24 cellular contexts compared by ENCODE assay signal in genomic region chr3:129514563-129514962, GRCh38. TPM values are rescaled to one million over a fixed set of nuclear protein-coding genes. Genes with fewer than 3 reads are reported as not detected.
"Had no signal": no experiment of that assay in that cellular context is flagged by ENCODE, and none has a peak within 500 bp of the region (broad histone marks: within the 10 kb centered on the region; RNA-seq: fewer than 3 reads in every experiment).

No MANE protein-coding gene starts in this region.

- H3K36me3 ChIP-seq: ovary had no signal

- H3K4me1 ChIP-seq: tibial artery had no signal

- ATAC-seq: left colon; naive thymus-derived CD4-positive, alpha-beta T cell had no signal

- H3K4me2 ChIP-seq: hepatocyte had no signal

- DNase-seq: effector CD4-positive, alpha-beta T cell; foreskin melanocyte; left colon; mammary epithelial cell; naive thymus-derived CD4-positive, alpha-beta T cell; nucleus accumbens; ovary; small intestine; stimulated activated CD4-positive, alpha-beta T cell treated with anti-CD3 and anti-CD28 coated beads, Interleukin-2, amount 100 ng/mL, for 48 hours; stimulated activated naive CD4-positive, alpha-beta T cell treated with Interleukin-2 at 50 U/mL for 16 hours; tibial artery had no signal

- H2AFZ ChIP-seq: hepatocyte had no signal

- H3K4me3 ChIP-seq: coronary artery, hepatocyte, ovary, tibial artery had no signal

- H3K27me3 ChIP-seq: hepatocyte, ovary, tibial artery had no signal

- H3K79me2 ChIP-seq: hepatocyte had no signal

- H3K9me3 ChIP-seq: ovary, tibial artery had no signal

- H3K27me3 Mint-ChIP-seq: naive thymus-derived CD4-positive, alpha-beta T cell had no signal

- H3K27ac ChIP-seq: coronary artery, hepatocyte, ovary, tibial artery had no signal

- H3K4me3 Mint-ChIP-seq: naive thymus-derived CD4-positive, alpha-beta T cell had no signal

RNA-seq across cellular contexts. Expression of gene RHO, which starts 13.9 kb away (rescaled TPM):
- total RNA-seq: cerebellum; dermis microvascular lymphatic vessel endothelial cell; hepatocyte; kidney epithelial cell; left colon; lower leg skin; mammary epithelial cell; mesenteric fat pad; naive thymus-derived CD4-positive, alpha-beta T cell; posterior vena cava; right cardiac atrium; temporal lobe; ureter had no signal
- polyA plus RNA-seq: esophagus; mammary epithelial cell; naive thymus-derived CD4-positive, alpha-beta T cell; neural cell; ovary; right cardiac atrium; small intestine had no signal

RNA-seq across cellular contexts. Expression of gene H1-8, which starts 28.4 kb away (rescaled TPM):
- total RNA-seq: cerebellum; dermis microvascular lymphatic vessel endothelial cell; hepatocyte; kidney epithelial cell; left colon; lower leg skin; mammary epithelial cell; mesenteric fat pad; naive thymus-derived CD4-positive, alpha-beta T cell; ovary; posterior vena cava; right cardiac atrium; temporal lobe; ureter had no signal
- polyA plus RNA-seq: esophagus; hepatocyte; mammary epithelial cell; naive thymus-derived CD4-positive, alpha-beta T cell; neural cell; right cardiac atrium; small intestine had no signal
